In genomic region chr6:142014515-142014914, GRCh38 we compare ENCODE assay signal across 11 cellular contexts.
DNase-seq lines count a peak whose midpoint lies in the region; FAIRE-seq and TF ChIP-seq lines count a peak whose summit lies in the region.
"Had no signal": no experiment of that assay in that cellular context is flagged by ENCODE, and none has a peak within 500 bp of the region (broad histone marks: within the 10 kb centered on the region; RNA-seq: fewer than 3 reads in every experiment).

No MANE protein-coding gene starts in this region.

- H3K27me3 ChIP-seq in PC-9 (ENCODE audit: insufficient read depth, low read depth), result no peaks in the 10 kb centered on the region
- no peaks in the 10 kb centered on the region for H3K27me3 ChIP-seq in neuron (ENCODE audit: insufficient read depth, low read length)

- BruUV-seq in PC-9 (replicated peaks; lab: Mats Ljungman, UMichigan), result no TSS peak

- POLR2A ChIA-PET in PC-9 (lab: Charles Lee; ENCODE audit: unreplicated experiment), result no interaction called here

- H3K9me2 ChIP-seq in PC-9 (ENCODE audit: insufficient read depth), result no peaks in the 10 kb centered on the region

- H3K4me1 ChIP-seq in PC-9 (replicated peaks; ENCODE audit: insufficient read depth) (peaks cover 33% of the 10 kb centered on the region), neuron (ENCODE audit: insufficient read depth, low read length) (peaks cover 10% of the 10 kb centered on the region)

- peak overlapping the region; percentile 24; the same call in 1 of the 2 replicates for H3K4me3 ChIP-seq in PC-9
- H3K4me3 ChIP-seq in epithelial cell of esophagus (ENCODE audit: low read length), result no peak overlapping the region
- peak overlapping the region; percentile 21 for H3K4me3 ChIP-seq in neuron (ENCODE audit: low read length)

- H2AFZ ChIP-seq in PC-9, result no peak overlapping the region
- H2AFZ ChIP-seq in neuron (ENCODE audit: low read depth, low read length), result peak overlapping the region; percentile 86

- no peaks in the 10 kb centered on the region for H3K36me3 ChIP-seq in PC-9 (ENCODE audit: low read depth)
- H3K36me3 ChIP-seq in neuron (ENCODE audit: insufficient read depth, low read length), result no peaks in the 10 kb centered on the region

- peak; percentile 98 for DNase-seq in EL
- peak; percentile 63 to 76 for DNase-seq in PC-9
- peak; percentile 91 for DNase-seq in epithelial cell of esophagus (ENCODE audit: low read depth)
- no peak for DNase-seq in NCI-H1930 (lab: John Stamatoyannopoulos, UW)
- no peak for DNase-seq in NCI-H128 (lab: John Stamatoyannopoulos, UW; ENCODE audit: unreplicated experiment)
- DNase-seq in GM19239 (ENCODE audit: insufficient read length, low spot score), result no peak
- no peak for DNase-seq in RPMI8226
- DNase-seq: GDM1, right cardiac atrium had no signal

- H4K20me1 ChIP-seq in PC-9 (ENCODE audit: insufficient read depth), result no peaks in the 10 kb centered on the region

- H3K27ac ChIP-seq in PC-9, result peak overlapping the region; percentile 85

- intact Hi-C loops in PC-9 (cut with micrococcal nuclease; ENCODE audit: unreplicated experiment), result loop anchor here (2.0 to 10.0 kb wide), 2 partner anchors 360 to 1660 kb away; partner anchors contain the start of gene PHACTR2

- H3K9me3 ChIP-seq in PC-9 (ENCODE audit: insufficient read depth, low read depth) (peaks cover 17% of the 10 kb centered on the region; the same call in 1 of the 2 replicates), neuron (ENCODE audit: low read length) (no peaks in the 10 kb centered on the region)

- no peak for FAIRE-seq in GM19239 (lab: Jason Lieb, UNC)
- FAIRE-seq: islet of Langerhans had no signal

- peaks cover 26% of the 10 kb centered on the region for H3F3A ChIP-seq in PC-9 (ENCODE audit: insufficient read depth, low read depth)

- peak overlapping the region; percentile 50 for H3K4me2 ChIP-seq in PC-9

- no peaks in the 10 kb centered on the region for H3K79me2 ChIP-seq in PC-9 (ENCODE audit: low read depth)

- CTCF ChIA-PET in PC-9 (lab: Charles Lee), result no interaction called here

- TF ChIP-seq CTCF in PC-9 (conservative IDR thresholded peaks at IDR 0.05) (no peak), epithelial cell of esophagus (IDR thresholded peaks at IDR 0.05; ENCODE audit: insufficient read depth, low read depth, low read length, missing control alignments) (no peak)

Comparison
In these comparisons a context has a peak if more than half of its experiments do, and no peak if none do; other contexts are left out.
1. DNase-seq: peak in EL (single experiment), PC-9 (2 of 2) and epithelial cell of esophagus (single experiment); none in NCI-H1930 (0 of 2), NCI-H128 (single experiment), GM19239 (single experiment) and RPMI8226 (single experiment).